Comparison of ENCODE assay signal across 27 cellular contexts in genomic region chr11:44912270-44912987, GRCh38. TPM values are rescaled to one million over a fixed set of nuclear protein-coding genes. Genes with fewer than 3 reads are reported as not detected.
DNase-seq lines count a peak whose midpoint lies in the region; ATAC-seq, FAIRE-seq and TF ChIP-seq lines count a peak whose summit lies in the region.
"Had no signal": no experiment of that assay in that cellular context is flagged by ENCODE, and none has a peak within 500 bp of the region (broad histone marks: within the 10 kb centered on the region; RNA-seq: fewer than 3 reads in every experiment).

No MANE protein-coding gene starts in this region.

- H3K4me1 Mint-ChIP-seq in endothelial cell (ENCODE audit: unreplicated experiment), result peaks cover 30% of the 10 kb centered on the region

- peak overlapping the region in 1 of 10 donors; percentile 2 for H3K4me3 ChIP-seq in heart right ventricle
- H3K4me3 ChIP-seq in right atrium auricular region, result no peak overlapping the region
- no peak overlapping the region for H3K4me3 ChIP-seq in right lobe of liver
- H3K4me3 ChIP-seq: hepatocyte, pancreas, SJCRH30 had no signal

- intact Hi-C loops in heart right ventricle (cut with DNase I), result loop anchor here in 9 of 10 donors (2.0 to 10.0 kb wide), 7 partner anchors 185 to 358 kb away; partner anchors contain the start of genes TSPAN18 (in 7 of the 9) and CD82 (in 1 of the 9)
- intact Hi-C loops in right lobe of liver (cut with DNase I), result loop anchor here (10.0 kb wide), 2 partner anchors 188 to 288 kb away; partner anchors contain the start of gene TSPAN18 (in 1 of the 2)

- H3K36me3 ChIP-seq in heart right ventricle (peaks cover 0 to 58% (median 0%) of the 10 kb centered on the region in 9 donors), right atrium auricular region (peaks cover 15% of the 10 kb centered on the region), right lobe of liver (no peaks in the 10 kb centered on the region)
- H3K36me3 ChIP-seq: pancreas, SJCRH30 had no signal

- H3K4me1 ChIP-seq in heart right ventricle (peaks cover 10 to 80% (median 47%) of the 10 kb centered on the region in 9 donors), right atrium auricular region (peaks cover 0 to 40% of the 10 kb centered on the region in 2 donors), right lobe of liver (peaks cover 0 to 22% (median 0%) of the 10 kb centered on the region in 4 donors)
- H3K4me1 ChIP-seq: pancreas had no signal

- ATAC-seq in heart right ventricle, result peak in 3 of 8 donors; percentile 18 to 34 (median 19)
- ATAC-seq in right lobe of liver, result peak; percentile 81 to 87 (median 84)
- ATAC-seq in HG02798 (IDR thresholded peaks at IDR 0.05; ENCODE audit: poor library complexity, unreplicated experiment), result no peak
- ATAC-seq: CD8-positive, alpha-beta T cell had no signal

- H3K27me3 ChIP-seq in heart right ventricle, result no peaks in the 10 kb centered on the region
- H3K27me3 ChIP-seq in right atrium auricular region, result no peaks in the 10 kb centered on the region
- H3K27me3 ChIP-seq in right lobe of liver, result no peaks in the 10 kb centered on the region
- H3K27me3 ChIP-seq: hepatocyte, pancreas, SJCRH30 had no signal

- no peaks in the 10 kb centered on the region for H3K9me3 Mint-ChIP-seq in endothelial cell (ENCODE audit: unreplicated experiment)
- H3K9me3 Mint-ChIP-seq: activated naive CD4-positive, alpha-beta T cell treated with anti-CD3 and anti-CD28 coated beads, Interleukin-2, amount 10 ng/mL, durations not matched to agents 7 days and 5 days; CD8-positive, alpha-beta T cell; stimulated activated effector memory CD8-positive, alpha-beta T cell treated with anti-CD3 and anti-CD28 coated beads, Interleukin-12 subunit alpha, Interleukin-12 subunit beta, amount 100 ng/mL, for 72 hours had no signal

- FAIRE-seq in urothelium cell line (lab: Jason Lieb, UNC), result peak; percentile 85
- FAIRE-seq: pancreas, RCC 7860 had no signal

- H3K27ac ChIP-seq in heart right ventricle (peak overlapping the region in 6 of 10 donors; percentile 6 to 62 (median 35)), right atrium auricular region (no peak overlapping the region), right lobe of liver (no peak overlapping the region)
- H3K27ac ChIP-seq: hepatocyte, pancreas, SJCRH30 had no signal

- peak overlapping the region; percentile 70 for H3K4me3 Mint-ChIP-seq in endothelial cell (ENCODE audit: unreplicated experiment)
- H3K4me3 Mint-ChIP-seq: activated naive CD4-positive, alpha-beta T cell treated with anti-CD3 and anti-CD28 coated beads, Interleukin-2, amount 10 ng/mL, durations not matched to agents 7 days and 5 days; CD8-positive, alpha-beta T cell; naive thymus-derived CD4-positive, alpha-beta T cell; stimulated activated effector memory CD8-positive, alpha-beta T cell treated with anti-CD3 and anti-CD28 coated beads, Interleukin-12 subunit alpha, Interleukin-12 subunit beta, amount 100 ng/mL, for 72 hours had no signal

- TF ChIP-seq CTCF in heart right ventricle (IDR thresholded peaks at IDR 0.05), result no peak
- TF ChIP-seq CTCF in right atrium auricular region (IDR thresholded peaks at IDR 0.05), result no peak
- no peak for TF ChIP-seq CTCF in endothelial cell (IDR thresholded peaks at IDR 0.05; ENCODE audit: unreplicated experiment)
- TF ChIP-seq CTCF in right lobe of liver (IDR thresholded peaks at IDR 0.05), result no peak

- H3K27ac Mint-ChIP-seq in endothelial cell (ENCODE audit: unreplicated experiment), result no peak overlapping the region
- H3K27ac Mint-ChIP-seq: activated naive CD4-positive, alpha-beta T cell treated with anti-CD3 and anti-CD28 coated beads, Interleukin-2, amount 10 ng/mL, durations not matched to agents 7 days and 5 days; CD8-positive, alpha-beta T cell; naive thymus-derived CD4-positive, alpha-beta T cell; stimulated activated effector memory CD8-positive, alpha-beta T cell treated with anti-CD3 and anti-CD28 coated beads, Interleukin-12 subunit alpha, Interleukin-12 subunit beta, amount 100 ng/mL, for 72 hours had no signal

- DNase-seq in heart right ventricle (peak in 1 of 2 donors; percentile 48), right atrium auricular region (ENCODE audit: low spot score) (no peak), endothelial cell (ENCODE audit: low spot score) (no peak), right lobe of liver (peak; percentile 80 to 85 (median 83)), urothelium cell line (ENCODE audit: low spot score) (no peak), NCI-H1092 treated with DMSO at 0.1 percent for 48 hours (lab: John Stamatoyannopoulos, UW) (no peak), NCI-H1417 treated with DMSO at 0.1 percent for 48 hours (lab: John Stamatoyannopoulos, UW) (no peak)
- DNase-seq: activated CD4-positive, alpha-beta T cell treated with anti-CD3 and anti-CD28 coated beads, Interleukin-2, amount 50 U/mL, for 48 hours; activated naive CD4-positive, alpha-beta T cell treated with anti-CD3 and anti-CD28 coated beads, Interleukin-2, amount 10 ng/mL, durations not matched to agents 7 days and 5 days; CD8-positive, alpha-beta T cell; effector CD4-positive, alpha-beta T cell; EL; erythroblast; foreskin fibroblast; KBM-7; midbrain; naive thymus-derived CD4-positive, alpha-beta T cell; NCI-H2081 treated with DMSO at 0.1 percent for 48 hours; NCI-H226; NCI-H748 treated with DMSO at 0.1 percent for 48 hours; pancreas; SJCRH30; stimulated activated CD4-positive, alpha-beta T cell treated with anti-CD3 and anti-CD28 coated beads, Interleukin-4, amount 100 ng/mL, for 1 hour had no signal

- peaks cover 51% of the 10 kb centered on the region for H3K27me3 Mint-ChIP-seq in endothelial cell (ENCODE audit: unreplicated experiment)
- H3K27me3 Mint-ChIP-seq: activated naive CD4-positive, alpha-beta T cell treated with anti-CD3 and anti-CD28 coated beads, Interleukin-2, amount 10 ng/mL, durations not matched to agents 7 days and 5 days; naive thymus-derived CD4-positive, alpha-beta T cell had no signal

- no peaks in the 10 kb centered on the region for H3K9me3 ChIP-seq in heart right ventricle
- no peaks in the 10 kb centered on the region for H3K9me3 ChIP-seq in right atrium auricular region
- H3K9me3 ChIP-seq in right lobe of liver, result no peaks in the 10 kb centered on the region
- H3K9me3 ChIP-seq: pancreas, SJCRH30 had no signal

- no peak for TF ChIP-seq POLR2A in right lobe of liver (IDR thresholded peaks at IDR 0.05)

- peaks cover 52% of the 10 kb centered on the region for H3K36me3 Mint-ChIP-seq in endothelial cell (ENCODE audit: low read depth, unreplicated experiment)
- H3K36me3 Mint-ChIP-seq: CD8-positive, alpha-beta T cell; stimulated activated effector memory CD8-positive, alpha-beta T cell treated with anti-CD3 and anti-CD28 coated beads, Interleukin-12 subunit alpha, Interleukin-12 subunit beta, amount 100 ng/mL, for 72 hours had no signal

- 65 to 74% methylated on average over 12 of the region's 12 CpGs for WGBS in heart right ventricle, 2 donors
- 48% methylated on average over 12 of the region's 12 CpGs for WGBS in right lobe of liver (ENCODE audit: insufficient coverage, low coverage, low lambda C conversion rate, missing lambda C conversion rate)

RNA-seq across cellular contexts. Expression of gene TP53I11, which starts 38.3 kb away (rescaled TPM):
- 10 to 100 TPM; 22.8 to 89.4 (median 32.7) TPM for total RNA-seq in heart right ventricle
- 10 to 100 TPM; 26.9 to 56.5 TPM for polyA plus RNA-seq in heart right ventricle
- total RNA-seq in right atrium auricular region, result 10 to 100 TPM; 46.7 to 89.0 TPM
- 149 TPM for total RNA-seq in endothelial cell (ENCODE audit: unreplicated experiment)
- total RNA-seq in right lobe of liver, result 10 to 100 TPM in 4 of 6 experiments, 1 to 10 TPM in 2; 5.7 to 22.1 (median 12.2) TPM

Comparison
In these comparisons a context has a peak if more than half of its experiments do, and no peak if none do; other contexts are left out.
1. H3K27ac ChIP-seq: peak in heart right ventricle (6 of 10); none in right atrium auricular region (0 of 2) and right lobe of liver (0 of 3).
2. DNase-seq: peak in right lobe of liver (3 of 3); none in right atrium auricular region (single experiment), endothelial cell (single experiment), urothelium cell line (single experiment), NCI-H1092 treated with DMSO at 0.1 percent for 48 hours (single experiment) and NCI-H1417 treated with DMSO at 0.1 percent for 48 hours (single experiment).